Comparison of ENCODE assay signal across 2 cellular contexts in the genomic region with DNA sequence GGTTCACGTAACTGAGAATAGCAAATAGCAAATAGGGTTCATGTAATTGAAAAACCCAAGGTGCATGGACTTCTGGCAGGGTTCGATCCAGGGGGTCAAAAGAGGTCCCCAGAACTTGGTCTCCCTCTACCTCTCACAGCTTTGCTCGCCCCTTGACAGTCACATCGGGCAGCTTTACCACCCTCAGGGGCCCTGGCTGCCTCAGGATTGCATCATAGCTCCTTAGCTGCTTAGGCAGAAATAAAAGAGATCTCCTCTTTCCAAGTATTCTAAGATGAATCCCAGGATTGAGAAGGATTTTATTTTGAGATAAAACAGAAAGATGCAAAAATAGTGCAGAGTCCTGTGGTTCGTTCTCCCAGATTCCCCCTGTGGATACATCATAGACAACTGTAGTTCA.
TF ChIP-seq lines count a peak whose summit lies in the region.

No MANE protein-coding gene starts in this region.

TF ChIP-seq in A549, 52 proteins besides CTCF, POLR2A, EP300 and RAD21:
- TF ChIP-seq EHMT2 (IDR thresholded peaks at IDR 0.05; ENCODE audit: low read depth): no peak
- TF ChIP-seq, protein P1, sequence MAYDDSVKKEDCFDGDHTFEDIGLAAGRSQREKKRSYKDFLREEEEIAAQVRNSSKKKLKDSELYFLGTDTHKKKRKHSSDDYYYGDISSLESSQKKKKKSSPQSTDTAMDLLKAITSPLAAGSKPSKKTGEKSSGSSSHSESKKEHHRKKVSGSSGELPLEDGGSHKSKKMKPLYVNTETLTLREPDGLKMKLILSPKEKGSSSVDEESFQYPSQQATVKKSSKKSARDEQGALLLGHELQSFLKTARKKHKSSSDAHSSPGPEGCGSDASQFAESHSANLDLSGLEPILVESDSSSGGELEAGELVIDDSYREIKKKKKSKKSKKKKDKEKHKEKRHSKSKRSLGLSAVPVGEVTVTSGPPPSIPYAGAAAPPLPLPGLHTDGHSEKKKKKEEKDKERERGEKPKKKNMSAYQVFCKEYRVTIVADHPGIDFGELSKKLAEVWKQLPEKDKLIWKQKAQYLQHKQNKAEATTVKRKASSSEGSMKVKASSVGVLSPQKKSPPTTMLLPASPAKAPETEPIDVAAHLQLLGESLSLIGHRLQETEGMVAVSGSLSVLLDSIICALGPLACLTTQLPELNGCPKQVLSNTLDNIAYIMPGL (CRISPR knock-in tag; IDR thresholded peaks at IDR 0.05; ENCODE audit: borderline replicate concordance): no peak
- no peak for TF ChIP-seq TP53 (CRISPR knock-in tag; IDR thresholded peaks at IDR 0.05)
- peak; percentile 18 to 24; a peak in 3 of 4 replicates for TF ChIP-seq CEBPB (IDR thresholded peaks at IDR 0.05)

TF ChIP-seq in IMR-90, 13 proteins besides CTCF, POLR2A, EP300 and RAD21:
- TF ChIP-seq CEBPB (IDR thresholded peaks at IDR 0.05; ENCODE audit: low read depth, low read length) (peak; percentile 66), SMC3 (IDR thresholded peaks at IDR 0.05; ENCODE audit: low read depth, low read length) (no peak)
